In the genomic region with DNA sequence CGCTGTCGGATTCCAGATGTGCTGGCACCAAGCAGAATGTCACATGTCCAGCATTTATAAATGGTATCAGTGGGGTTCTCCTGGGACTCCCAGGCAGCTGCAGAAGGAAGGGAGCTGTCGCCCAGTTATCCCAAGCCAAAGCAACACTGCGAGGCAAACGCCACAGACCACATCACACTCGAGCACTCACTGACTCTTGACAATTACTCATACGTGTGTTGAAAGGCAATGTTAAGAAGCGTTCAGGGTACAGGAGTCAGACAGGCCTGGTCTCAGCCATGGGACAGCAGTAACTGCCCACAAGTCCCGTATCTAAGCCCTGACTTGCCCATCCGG, we compare ENCODE assay signal across 18 cellular contexts.
DNase-seq lines count a peak whose midpoint lies in the region; ATAC-seq and TF ChIP-seq lines count a peak whose summit lies in the region.
"Had no signal": no experiment of that assay in that cellular context is flagged by ENCODE, and none has a peak within 500 bp of the region (broad histone marks: within the 10 kb centered on the region; RNA-seq: fewer than 3 reads in every experiment).

No MANE protein-coding gene starts in this region.

- H3K9ac ChIP-seq in mammary epithelial cell (ENCODE audit: insufficient read depth, low read length): no peak overlapping the region
- H3K9ac ChIP-seq in mesenchymal stem cell (ENCODE audit: low read length): peak overlapping the region; percentile 40

- POLR2A ChIA-PET in MCF 10A (lab: Yijun Ruan, JAX) (no interaction called here), GM10248 (lab: Yijun Ruan, JAX) (no interaction called here)

- DNase-seq in mammary epithelial cell (peak; percentile 94), MCF 10A (ENCODE audit: unreplicated experiment) (no peak), fibroblast of gingiva (ENCODE audit: low read depth) (peak; percentile 47), mesenchymal stem cell (no peak), HuH-7 (ENCODE audit: low spot score) (no peak), GM10248 (ENCODE audit: extremely low spot score) (no peak), cerebellar cortex (ENCODE audit: low spot score) (no peak)
- DNase-seq: activated CD4-positive, alpha-beta T cell treated with anti-CD3 and anti-CD28 coated beads for 4 hours; activated naive CD4-positive, alpha-beta T cell treated with anti-CD3 and anti-CD28 coated beads, Interleukin-2, amount 50 U/mL, for 16 hours; DMS53; effector memory CD8-positive, alpha-beta T cell; NCI-H1105; NCI-H2171; NK-92 treated with Interleukin-12 subunit alpha and Interleukin-12 subunit beta, amount 100 ng/mL, for 24 hours; SIG-M5 had no signal

- H3K36me3 Mint-ChIP-seq in MCF 10A (ENCODE audit: insufficient read depth, unreplicated experiment): peaks cover 6% of the 10 kb centered on the region
- H3K36me3 Mint-ChIP-seq: CD14-positive monocyte had no signal

- H3K27me3 ChIP-seq in mammary epithelial cell (ENCODE audit: insufficient read depth, low read length): no peaks in the 10 kb centered on the region
- H3K27me3 ChIP-seq in mesenchymal stem cell (ENCODE audit: control insufficient read depth in 1 of 2, insufficient read depth in 1 of 2, low read length in 2 of 2): no peaks in the 10 kb centered on the region

- peak overlapping the region; percentile 10 for H4K8ac ChIP-seq in mesenchymal stem cell (ENCODE audit: low read length)

- H4K91ac ChIP-seq in mesenchymal stem cell (ENCODE audit: low read length): no peak overlapping the region

- H3K36me3 ChIP-seq in mammary epithelial cell (ENCODE audit: insufficient read depth, low read length) (no peaks in the 10 kb centered on the region), mesenchymal stem cell (ENCODE audit: control insufficient read depth in 1 of 2, insufficient read depth in 2 of 2, low read depth in 1 of 2, low read length in 2 of 2) (peaks cover 0 to 2% of the 10 kb centered on the region in 2 experiments)

- BruUV-seq in mammary epithelial cell (replicated peaks; lab: Mats Ljungman, UMichigan): no TSS peak
- no TSS peak for BruUV-seq in MCF 10A (replicated peaks; lab: Mats Ljungman, UMichigan)

- CTCF ChIA-PET in mammary epithelial cell (lab: Charles Lee; ENCODE audit: low non-redundant PET) (no interaction called here), MCF 10A (lab: Yijun Ruan, JAX) (no interaction called here), GM10248 (lab: Yijun Ruan, JAX) (no interaction called here)

- no peak overlapping the region for H2AK5ac ChIP-seq in mesenchymal stem cell (ENCODE audit: low read length, severe bottlenecking)

- no peak overlapping the region for H3K23ac ChIP-seq in mesenchymal stem cell (ENCODE audit: low read length in 2 of 2)

- no peaks in the 10 kb centered on the region for H3K9me3 Mint-ChIP-seq in MCF 10A (ENCODE audit: unreplicated experiment)
- H3K9me3 Mint-ChIP-seq: effector memory CD8-positive, alpha-beta T cell had no signal

- H2AFZ ChIP-seq in mammary epithelial cell (ENCODE audit: low read depth, low read length) (no peak overlapping the region), mesenchymal stem cell (ENCODE audit: low read depth, low read length) (no peak overlapping the region)

- no peak overlapping the region for H3K18ac ChIP-seq in mesenchymal stem cell (ENCODE audit: low read depth in 1 of 2, low read length in 2 of 2)

- H4K20me1 ChIP-seq in mammary epithelial cell (ENCODE audit: insufficient read depth, low read length): no peaks in the 10 kb centered on the region

- H3K14ac ChIP-seq in mesenchymal stem cell (ENCODE audit: low read length in 2 of 2): no peak overlapping the region

- H2BK15ac ChIP-seq in mesenchymal stem cell (ENCODE audit: low read depth, poor library complexity, severe bottlenecking): no peak overlapping the region

- no peak overlapping the region for H3K27ac Mint-ChIP-seq in MCF 10A (ENCODE audit: low read depth, unreplicated experiment)
- H3K27ac Mint-ChIP-seq: CD14-positive monocyte; effector memory CD8-positive, alpha-beta T cell had no signal

- no peaks in the 10 kb centered on the region for H3K79me2 ChIP-seq in mammary epithelial cell (ENCODE audit: insufficient read depth, low read length)

- TF ChIP-seq CTCF in mammary epithelial cell (conservative IDR thresholded peaks at IDR 0.05 in 1 of 2, IDR thresholded peaks at IDR 0.05 in 1 of 2; ENCODE audit: extremely low read depth in 1 of 2, insufficient read depth in 1 of 2, low read depth in 1 of 2, low read length in 2 of 2) (no peak), MCF 10A (IDR thresholded peaks at IDR 0.05; ENCODE audit: unreplicated experiment) (no peak), GM10248 (IDR thresholded peaks at IDR 0.05; ENCODE audit: control extremely low read depth, extremely low read depth, low read depth, missing control alignments) (no peak)

- peaks cover 7% of the 10 kb centered on the region for H3K4me1 Mint-ChIP-seq in MCF 10A (ENCODE audit: insufficient read depth, unreplicated experiment)
- H3K4me1 Mint-ChIP-seq: CD14-positive monocyte had no signal

- H3K27ac ChIP-seq in mammary epithelial cell (ENCODE audit: insufficient read depth, low read depth, low read length) (no peak overlapping the region), mesenchymal stem cell (ENCODE audit: low read length, poor library complexity, severe bottlenecking) (no peak overlapping the region)
- H3K27ac ChIP-seq: 22Rv1 had no signal

- intact Hi-C loops in mammary epithelial cell (cut with micrococcal nuclease) (loop anchor here (5.0 kb wide), 2 partner anchors 34 to 54 kb away; no protein-coding TSS in a partner anchor), MCF 10A (cut with micrococcal nuclease) (no loop called here)

- dilution Hi-C loops in mammary epithelial cell (cut with HindIII; ENCODE audit: low sequenced_read_pairs): no loop called here

- no peak overlapping the region for H3K4me3 Mint-ChIP-seq in MCF 10A (ENCODE audit: unreplicated experiment)
- H3K4me3 Mint-ChIP-seq: CD14-positive monocyte; effector memory CD8-positive, alpha-beta T cell had no signal

- peaks cover 70% of the 10 kb centered on the region for H3K27me3 Mint-ChIP-seq in MCF 10A (ENCODE audit: insufficient read depth, unreplicated experiment)

- H3K4me3 ChIP-seq in mammary epithelial cell (replicated peaks in 1 of 3; ENCODE audit: insufficient read depth in 1 of 3, low read depth in 2 of 3, low read length in 3 of 3) (no peak overlapping the region), mesenchymal stem cell (ENCODE audit: insufficient read depth in 1 of 2, low read depth in 1 of 2, low read length in 2 of 2) (peak overlapping the region in 1 of 2 experiments; percentile 62)

- H3K4me2 ChIP-seq in mammary epithelial cell (ENCODE audit: insufficient read depth, low read depth, low read length) (no peak overlapping the region), mesenchymal stem cell (ENCODE audit: low read length, poor library complexity, severe bottlenecking) (no peak overlapping the region)

- no peak overlapping the region for H2BK5ac ChIP-seq in mesenchymal stem cell (ENCODE audit: low read depth, low read length, poor library complexity, severe bottlenecking)

- no peak overlapping the region for H2BK120ac ChIP-seq in mesenchymal stem cell (ENCODE audit: low read depth, low read length)

- H3K4ac ChIP-seq in mesenchymal stem cell (ENCODE audit: low read depth in 1 of 2, low read length in 2 of 2): no peak overlapping the region

- 3% methylated on average over 9 of the region's 10 CpGs for WGBS in mammary epithelial cell (ENCODE audit: low coverage, missing lambda C conversion rate)
- WGBS in mesenchymal stem cell: 86% methylated on average over 10 of the region's 10 CpGs

- ATAC-seq in GM18502 (IDR thresholded peaks at IDR 0.05; ENCODE audit: poor library complexity, unreplicated experiment): no peak
- ATAC-seq: effector memory CD8-positive, alpha-beta T cell had no signal

- H2BK12ac ChIP-seq in mesenchymal stem cell (ENCODE audit: low read length in 2 of 2): no peak overlapping the region

- H3K4me1 ChIP-seq in mammary epithelial cell (ENCODE audit: insufficient read depth, low read length) (no peaks in the 10 kb centered on the region), mesenchymal stem cell (ENCODE audit: control insufficient read depth, insufficient read depth, low read depth, low read length) (peaks cover 11% of the 10 kb centered on the region)

- in situ Hi-C loops in mammary epithelial cell (cut with MboI; ENCODE audit: low sequenced_read_pairs in 2 of 2): no loop called here

- H3K79me1 ChIP-seq in mesenchymal stem cell (replicated peaks; ENCODE audit: low read length, poor library complexity, severe bottlenecking): peaks cover 33% of the 10 kb centered on the region

- peaks cover 32% of the 10 kb centered on the region for H3K9me3 ChIP-seq in mammary epithelial cell (replicated peaks; ENCODE audit: insufficient read depth, low read length)
- no peaks in the 10 kb centered on the region for H3K9me3 ChIP-seq in mesenchymal stem cell (ENCODE audit: control insufficient read depth, low read length)

Comparison
In these comparisons a context has a peak if more than half of its experiments do, and no peak if none do; other contexts are left out.
1. DNase-seq: peak in mammary epithelial cell (single experiment) and fibroblast of gingiva (single experiment); none in MCF 10A (single experiment), mesenchymal stem cell (single experiment), HuH-7 (single experiment), GM10248 (single experiment) and cerebellar cortex (single experiment).